ENCODE assay signal across 8 cellular contexts in the genomic region with DNA sequence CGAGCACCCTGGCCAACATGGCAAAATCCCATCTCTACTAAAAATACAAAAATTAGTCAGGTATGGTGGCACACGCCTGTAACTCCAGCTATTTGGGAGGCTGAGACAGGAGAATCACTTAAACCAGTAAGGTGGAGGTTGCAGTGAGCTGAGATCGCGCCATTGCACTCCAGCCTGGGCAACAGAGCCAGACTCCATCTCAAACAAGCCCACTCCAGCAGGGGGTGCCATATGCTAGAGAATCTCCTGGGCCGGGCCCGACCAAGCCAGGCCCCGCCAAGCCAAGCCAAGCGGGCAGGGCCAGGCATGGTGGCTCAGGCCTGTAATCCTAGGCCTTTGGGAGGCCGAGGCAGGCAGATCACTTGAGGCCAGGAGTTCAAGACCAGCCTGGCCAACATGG. TPM values are rescaled to one million over a fixed set of nuclear protein-coding genes. Genes with fewer than 3 reads are reported as not detected.
DNase-seq lines count a peak whose midpoint lies in the region; ATAC-seq, FAIRE-seq and TF ChIP-seq lines count a peak whose summit lies in the region.
"Not testable (repeated sequence)": the region's sequence is repeated elsewhere in the genome, so short reads cannot be mapped to it uniquely, and the experiment has no call there.

No MANE protein-coding gene starts in this region.

- H3K36me3 Mint-ChIP-seq in CD4-positive, CD25-positive, alpha-beta regulatory T cell; osteocyte (ENCODE audit: unreplicated experiment): not testable (repeated sequence)

- H3K4me2 ChIP-seq in GM12878 (ENCODE audit: control insufficient read depth, insufficient read depth): not testable (repeated sequence)

- TF ChIP-seq RAD21 in GM12878 (IDR thresholded peaks at IDR 0.05; ENCODE audit: insufficient read depth, low read depth, low read length): peak; percentile 41; the same call in 1 of the 2 replicates

- not testable (repeated sequence) for H3K9ac ChIP-seq in GM12878 (ENCODE audit: control insufficient read depth, insufficient read depth, low read length)

- not testable (repeated sequence) for H3K9me3 Mint-ChIP-seq in CD4-positive, CD25-positive, alpha-beta regulatory T cell; osteocyte (ENCODE audit: unreplicated experiment)

- peak; percentile 83 to 87 for ATAC-seq in CD4-positive, CD25-positive, alpha-beta regulatory T cell (ENCODE audit: low read depth in 2 of 2)
- ATAC-seq in GM12878: peak; percentile 60
- peak in 3 of 4 donors; percentile 60 to 76 (median 61) for ATAC-seq in heart left ventricle

- not testable (repeated sequence) for TF ChIP-seq POLR2A in GM12878 (IDR thresholded peaks at IDR 0.05; ENCODE audit: low read depth, low read length); heart left ventricle (IDR thresholded peaks at IDR 0.05)

- H3K4me1 Mint-ChIP-seq in CD4-positive, CD25-positive, alpha-beta regulatory T cell: not testable (repeated sequence)
- H3K4me1 Mint-ChIP-seq in osteocyte (ENCODE audit: unreplicated experiment): peaks cover 26% of the 10 kb centered on the region

- not testable (repeated sequence) for H3K27me3 ChIP-seq in CD4-positive, CD25-positive, alpha-beta regulatory T cell (ENCODE audit: control insufficient read depth, insufficient read depth, low read length); SJCRH30; GM12878 (replicated peaks in 1 of 2; ENCODE audit: control insufficient read depth in 2 of 2, insufficient read depth in 2 of 2, low read length in 1 of 2); heart left ventricle

- peak; percentile 49 to 72 (median 64) for DNase-seq in CD4-positive, CD25-positive, alpha-beta regulatory T cell
- DNase-seq in HT1080 (ENCODE audit: low read depth) (peak; percentile 36), SJCRH30 (peak; percentile 55 to 64), heart left ventricle (peak in 1 of 5 donors; percentile 72)
- peak; percentile 41 to 50 for DNase-seq in activated CD8-positive, alpha-beta memory T cell treated with anti-CD3 and anti-CD28 coated beads for 4 hours (ENCODE audit: low read depth in 2 of 2)
- DNase-seq in GM12878 (ENCODE audit: low read depth, low spot score); osteocyte (ENCODE audit: extremely low spot score, unreplicated experiment): not testable (repeated sequence)
- peak; percentile 57 for DNase-seq in stimulated activated CD8-positive, alpha-beta memory T cell treated with anti-CD3 and anti-CD28 coated beads, Interleukin-4, amount 100 ng/mL, for 24 hours (ENCODE audit: low read depth)

- TF ChIP-seq CTCF in GM12878 (IDR thresholded peaks at IDR 0.05 in 2 of 3, conservative IDR thresholded peaks at IDR 0.05 in 1 of 3; ENCODE audit: control insufficient read depth in 2 of 3, extremely low read depth in 1 of 3, insufficient read depth in 1 of 3, low read depth in 3 of 3, low read length in 3 of 3) (peak; percentile 15 to 28 (median 24); a peak in 2 of 6 replicates), heart left ventricle (IDR thresholded peaks at IDR 0.05) (peak in 6 of 12 donors; percentile 10 to 34 (median 18)), osteocyte (IDR thresholded peaks at IDR 0.05) (peak; percentile 46)

- not testable (repeated sequence) for H3K4me3 ChIP-seq in CD4-positive, CD25-positive, alpha-beta regulatory T cell (ENCODE audit: low read depth, low read length); SJCRH30; GM12878; heart left ventricle

- intact Hi-C loops in GM12878 (cut with micrococcal nuclease; ENCODE audit: unreplicated experiment): loop anchor here (5.0 to 10.0 kb wide), 2 partner anchors 167 to 279 kb away; a partner anchor contains a TSS
- intact Hi-C loops in heart left ventricle (cut with DNase I): not testable (repeated sequence)

- CTCF ChIA-PET in GM12878 (lab: Yijun Ruan, JAX): interaction anchor here (0.8 to 1.4 kb wide), 3 partner anchors 117 to 280 kb away, joined by 3 to 5 read pairs (median 3); no protein-coding TSS in a partner anchor

- H3K4me3 Mint-ChIP-seq in CD4-positive, CD25-positive, alpha-beta regulatory T cell: peak overlapping the region in 2 of 4 donors; percentile 29 to 47
- H3K4me3 Mint-ChIP-seq in osteocyte (ENCODE audit: unreplicated experiment): not testable (repeated sequence)

- H4K20me1 ChIP-seq in GM12878 (ENCODE audit: control insufficient read depth, insufficient read depth): not testable (repeated sequence)

- 79% methylated on average over 9 of the region's 9 CpGs for WGBS in GM12878 (ENCODE audit: insufficient coverage, insufficient replicate concordance, low lambda C conversion rate, missing lambda C conversion rate)
- WGBS in heart left ventricle, 4 donors: 86 to 96% (median 93%) methylated on average over 9 of the region's 9 CpGs

- RAD21 ChIA-PET in GM12878 (lab: Charles Lee; ENCODE audit: unreplicated experiment): not testable (repeated sequence)

- H3K27me3 Mint-ChIP-seq in CD4-positive, CD25-positive, alpha-beta regulatory T cell; osteocyte (ENCODE audit: unreplicated experiment): not testable (repeated sequence)

- not testable (repeated sequence) for H3K9me3 ChIP-seq in CD4-positive, CD25-positive, alpha-beta regulatory T cell (ENCODE audit: control insufficient read depth in 2 of 2, low read length in 2 of 2); SJCRH30 (replicated peaks); GM12878 (replicated peaks; ENCODE audit: control insufficient read depth, insufficient read depth, low read length); heart left ventricle

- not testable (repeated sequence) for H2AFZ ChIP-seq in GM12878 (ENCODE audit: control insufficient read depth, low read depth, low read length)

- in situ Hi-C loops in GM12878 (cut with MboI): not testable (repeated sequence)

- POLR2A ChIA-PET in GM12878 (lab: Charles Lee): not testable (repeated sequence)

- not testable (repeated sequence) for H3K79me2 ChIP-seq in GM12878 (ENCODE audit: control insufficient read depth, insufficient read depth, low read length)

- FAIRE-seq in GM12878 (lab: Jason Lieb, UNC): not testable (repeated sequence)

- H3K27ac Mint-ChIP-seq in CD4-positive, CD25-positive, alpha-beta regulatory T cell; osteocyte (ENCODE audit: unreplicated experiment): not testable (repeated sequence)

- SMC1A ChIA-PET in GM12878 (lab: Charles Lee; ENCODE audit: uncharacterized antibody, unreplicated experiment): interaction anchor here (1.1 to 1.2 kb wide), 2 partner anchors 25 to 43 kb away, joined by 3 read pairs; no protein-coding TSS in a partner anchor

- H3K4me1 ChIP-seq in CD4-positive, CD25-positive, alpha-beta regulatory T cell (ENCODE audit: control insufficient read depth, insufficient read depth, low read length, poor library complexity, severe bottlenecking); SJCRH30; heart left ventricle: not testable (repeated sequence)
- peaks cover 11% of the 10 kb centered on the region for H3K4me1 ChIP-seq in GM12878 (ENCODE audit: control insufficient read depth, insufficient read depth, low read length)

- not testable (repeated sequence) for TF ChIP-seq EP300 in GM12878 (IDR thresholded peaks at IDR 0.05; ENCODE audit: borderline replicate concordance in 1 of 2, control insufficient read depth in 1 of 2, low read depth in 2 of 2, low read length in 2 of 2)

- not testable (repeated sequence) for BruUV-seq in GM12878 (replicated peaks; lab: Mats Ljungman, UMichigan)

- not testable (repeated sequence) for H3K36me3 ChIP-seq in CD4-positive, CD25-positive, alpha-beta regulatory T cell (ENCODE audit: control insufficient read depth, insufficient read depth, low read length); SJCRH30; GM12878 (ENCODE audit: control insufficient read depth in 2 of 2, insufficient read depth in 2 of 2, low read length in 1 of 2); heart left ventricle

- not testable (repeated sequence) for H3K27ac ChIP-seq in CD4-positive, CD25-positive, alpha-beta regulatory T cell (ENCODE audit: insufficient read depth, low read length, poor library complexity, severe bottlenecking); SJCRH30; GM12878 (ENCODE audit: control insufficient read depth, insufficient read depth); heart left ventricle

RNA-seq across cellular contexts. Expression of a gene that starts 8.4 kb away (rescaled TPM):
- 3.6 TPM for total RNA-seq in CD4-positive, CD25-positive, alpha-beta regulatory T cell
- 10 to 100 TPM in 1 of 4 donors, 1 to 10 TPM in 3; 2.3 to 10.2 (median 5.1) TPM for polyA plus RNA-seq in CD4-positive, CD25-positive, alpha-beta regulatory T cell
- total RNA-seq in HT1080 (2014; rRNA removed; shearing (Covaris generic)): 134 and 149 TPM in 2 replicates
- polyA plus RNA-seq in HT1080 (2015; cell fraction: cytosol; rRNA removed): 73.3 and 86.6 TPM in 2 replicates
- 90.4 and 93.9 TPM in 2 replicates for polyA plus RNA-seq in HT1080 (2015; cell fraction: nucleus; rRNA removed)
- total RNA-seq in SJCRH30 (2014; rRNA removed; shearing (Covaris generic)): 58.3 and 61.5 TPM in 2 replicates
- total RNA-seq in GM12878 (2013; cell fraction: nucleolus; rRNA removed): 32.1 and 34.2 TPM in 2 replicates
- total RNA-seq in GM12878 (2014; rRNA removed) (91.1 and 109 TPM in 2 replicates), GM12878 (2014; rRNA removed; fragmentation: Illumina TruSeq; extraction: Trizol) (18.4 and 19.7 TPM in 2 replicates), GM12878 (2021) (61.0 and 64.7 TPM in 2 replicates), heart left ventricle (10 to 100 TPM; 20.5 to 50.2 (median 27.0) TPM), osteocyte (62.5 and 68.6 TPM in 2 replicates)
- 7.8 TPM for polyA plus RNA-seq in GM12878 (2011; ENCODE audit: low read depth)
- polyA plus RNA-seq in GM12878 (2011; rRNA removed) (15.4 and 31.2 TPM in 2 replicates), GM12878 (2014; fragmentation: Illumina TruSeq; extraction: Trizol) (2.4 and 11.1 TPM in 2 replicates), GM12878 (2014; fragmentation: Nextera tagmentation; extraction: Ambion mirVana) (1 to 10 TPM in 1 of 2 experiments, under 1 TPM in 1; 0.89 to 2.3 TPM), GM12878 (2014; rRNA removed) (84.1 and 95.5 TPM in 2 replicates), GM12878 (2016; fragmentation: Nextera tagmentation; extraction: Ambion mirVana) (100 to 1,000 TPM in 1 of 2 experiments, 10 to 100 TPM in 1; 88.0 to 118 TPM), heart left ventricle (10 to 100 TPM; 56.6 to 65.7 TPM)
- polyA plus RNA-seq in GM12878 (2011; cell fraction: cytosol; rRNA removed): 56.6 and 87.5 TPM in 2 replicates
- polyA plus RNA-seq in GM12878 (2011; cell fraction: nucleus; rRNA removed): 148 and 152 TPM in 2 replicates
- 27.3 and 36.1 TPM in 2 replicates for polyA plus RNA-seq in GM12878 (2012)
- polyA minus RNA-seq in GM12878 (2011; rRNA and poly(A)+ RNA removed): 23.1 and 53.1 TPM in 2 replicates
- polyA minus RNA-seq in GM12878 (2011; cell fraction: cytosol; rRNA and poly(A)+ RNA removed): 24.2 and 25.3 TPM in 2 replicates
- polyA minus RNA-seq in GM12878 (2011; cell fraction: nucleus; rRNA and poly(A)+ RNA removed): 27.9 and 38.6 TPM in 2 replicates

RNA-seq across cellular contexts. Expression of a gene that starts 40.8 kb away (rescaled TPM):
- 226 TPM for total RNA-seq in CD4-positive, CD25-positive, alpha-beta regulatory T cell
- polyA plus RNA-seq in CD4-positive, CD25-positive, alpha-beta regulatory T cell: 100 to 1,000 TPM; 123 to 200 (median 154) TPM
- 595 and 720 TPM in 2 replicates for total RNA-seq in HT1080 (2014; rRNA removed; shearing (Covaris generic))
- 466 and 556 TPM in 2 replicates for polyA plus RNA-seq in HT1080 (2015; cell fraction: cytosol; rRNA removed)
- polyA plus RNA-seq in HT1080 (2015; cell fraction: nucleus; rRNA removed): 312 and 321 TPM in 2 replicates
- total RNA-seq in SJCRH30 (2014; rRNA removed; shearing (Covaris generic)): 1,089 and 1,149 TPM in 2 replicates
- 113 and 116 TPM in 2 replicates for total RNA-seq in GM12878 (2013; cell fraction: nucleolus; rRNA removed)
- total RNA-seq in GM12878 (2014; rRNA removed) (345 and 493 TPM in 2 replicates), GM12878 (2014; rRNA removed; fragmentation: Illumina TruSeq; extraction: Trizol) (676 and 706 TPM in 2 replicates), GM12878 (2021) (503 and 533 TPM in 2 replicates), heart left ventricle (100 to 1,000 TPM in 8 of 9 donors, 10 to 100 TPM in 1; 96.8 to 240 (median 211) TPM), osteocyte (381 and 382 TPM in 2 replicates)
- polyA plus RNA-seq in GM12878 (2011; ENCODE audit: low read depth): 200 TPM
- polyA plus RNA-seq in GM12878 (2011; rRNA removed) (305 and 466 TPM in 2 replicates), GM12878 (2014; fragmentation: Illumina TruSeq; extraction: Trizol) (597 and 873 TPM in 2 replicates), GM12878 (2014; fragmentation: Nextera tagmentation; extraction: Ambion mirVana) (100 to 1,000 TPM; 314 to 450 TPM), GM12878 (2014; rRNA removed) (274 and 284 TPM in 2 replicates), GM12878 (2016; fragmentation: Nextera tagmentation; extraction: Ambion mirVana) (100 to 1,000 TPM; 440 to 466 TPM), heart left ventricle (100 to 1,000 TPM in 1 of 2 donors, 10 to 100 TPM in 1; 67.6 to 199 TPM)
- polyA plus RNA-seq in GM12878 (2011; cell fraction: cytosol; rRNA removed): 97.5 and 103 TPM in 2 replicates
- 103 and 128 TPM in 2 replicates for polyA plus RNA-seq in GM12878 (2011; cell fraction: nucleus; rRNA removed)
- polyA plus RNA-seq in GM12878 (2012): 315 and 365 TPM in 2 replicates
- 143 and 207 TPM in 2 replicates for polyA minus RNA-seq in GM12878 (2011; rRNA and poly(A)+ RNA removed)
- 162 and 163 TPM in 2 replicates for polyA minus RNA-seq in GM12878 (2011; cell fraction: cytosol; rRNA and poly(A)+ RNA removed)
- 58.5 and 94.0 TPM in 2 replicates for polyA minus RNA-seq in GM12878 (2011; cell fraction: nucleus; rRNA and poly(A)+ RNA removed)

RNA-seq across cellular contexts. Expression of a gene that starts 54.1 kb away (rescaled TPM):
- 2.6 TPM for total RNA-seq in CD4-positive, CD25-positive, alpha-beta regulatory T cell
- under 1 TPM in 3 of 4 donors, not detected in 1; 0.69 to 0.96 (median 0.70) TPM for polyA plus RNA-seq in CD4-positive, CD25-positive, alpha-beta regulatory T cell
- 4.8 TPM in 2 replicates for total RNA-seq in HT1080 (2014; rRNA removed; shearing (Covaris generic))
- 2.8 and 3.1 TPM in 2 replicates for polyA plus RNA-seq in HT1080 (2015; cell fraction: cytosol; rRNA removed)
- 5.2 and 6.6 TPM in 2 replicates for polyA plus RNA-seq in HT1080 (2015; cell fraction: nucleus; rRNA removed)
- 15.8 and 20.2 TPM in 2 replicates for total RNA-seq in SJCRH30 (2014; rRNA removed; shearing (Covaris generic))
- total RNA-seq in GM12878 (2013; cell fraction: nucleolus; rRNA removed): 5.1 and 5.5 TPM in 2 replicates
- total RNA-seq in GM12878 (2014; rRNA removed) (5.1 and 6.3 TPM in 2 replicates), GM12878 (2014; rRNA removed; fragmentation: Illumina TruSeq; extraction: Trizol) (3.3 and 3.9 TPM in 2 replicates), GM12878 (2021) (7.6 and 8.2 TPM in 2 replicates), heart left ventricle (10 to 100 TPM in 1 of 9 donors, 1 to 10 TPM in 8; 3.7 to 16.1 (median 5.9) TPM), osteocyte (7.5 and 8.0 TPM in 2 replicates)
- 3.1 TPM for polyA plus RNA-seq in GM12878 (2011; ENCODE audit: low read depth)
- polyA plus RNA-seq in GM12878 (2011; rRNA removed) (2.5 and 3.6 TPM in 2 replicates), GM12878 (2014; fragmentation: Illumina TruSeq; extraction: Trizol) (2.1 and 3.1 TPM in 2 replicates), GM12878 (2014; fragmentation: Nextera tagmentation; extraction: Ambion mirVana) (under 1 TPM; 0.35 to 0.47 TPM), GM12878 (2014; rRNA removed) (11.0 and 11.7 TPM in 2 replicates), GM12878 (2016; fragmentation: Nextera tagmentation; extraction: Ambion mirVana) (1 to 10 TPM; 1.5 to 2.1 TPM), heart left ventricle (10 to 100 TPM in 1 of 2 donors, 1 to 10 TPM in 1; 7.3 to 10.5 TPM)
- polyA plus RNA-seq in GM12878 (2011; cell fraction: cytosol; rRNA removed): 3.7 and 4.3 TPM in 2 replicates
- 19.1 and 20.3 TPM in 2 replicates for polyA plus RNA-seq in GM12878 (2011; cell fraction: nucleus; rRNA removed)
- 4.5 and 5.8 TPM in 2 replicates for polyA plus RNA-seq in GM12878 (2012)
- polyA minus RNA-seq in GM12878 (2011; rRNA and poly(A)+ RNA removed): 0.88 and 2.7 TPM in 2 replicates
- polyA minus RNA-seq in GM12878 (2011; cell fraction: cytosol; rRNA and poly(A)+ RNA removed): 1.3 and 2.6 TPM in 2 replicates
- 1.9 and 3.0 TPM in 2 replicates for polyA minus RNA-seq in GM12878 (2011; cell fraction: nucleus; rRNA and poly(A)+ RNA removed)
